In genomic region chr12:990649-991349, GRCh38 we compare ENCODE assay signal across 1 cellular context.
A peak's percentile ranks its signal among the peaks of the same experiment; 100 is the strongest.
TF ChIP-seq lines count a peak whose summit lies in the region.

TSS of gene ERC1 (plus strand) at chr12:991223. CDS start at chr12:1027904, 36,681 bp downstream.

TF ChIP-seq in PFSK-1, 5 proteins besides CTCF, POLR2A, EP300 and RAD21 (continued from another document):
- TF ChIP-seq TAF1 (IDR thresholded peaks at IDR 0.05; ENCODE audit: borderline replicate concordance, insufficient read depth, low read length) (peak; percentile 23; the same call in 1 of the 2 replicates), POLR2AphosphoS5 (IDR thresholded peaks at IDR 0.05; ENCODE audit: low read depth, low read length) (peak; percentile 63)
